ENCODE assay signal across 17 cellular contexts in the genomic region with DNA sequence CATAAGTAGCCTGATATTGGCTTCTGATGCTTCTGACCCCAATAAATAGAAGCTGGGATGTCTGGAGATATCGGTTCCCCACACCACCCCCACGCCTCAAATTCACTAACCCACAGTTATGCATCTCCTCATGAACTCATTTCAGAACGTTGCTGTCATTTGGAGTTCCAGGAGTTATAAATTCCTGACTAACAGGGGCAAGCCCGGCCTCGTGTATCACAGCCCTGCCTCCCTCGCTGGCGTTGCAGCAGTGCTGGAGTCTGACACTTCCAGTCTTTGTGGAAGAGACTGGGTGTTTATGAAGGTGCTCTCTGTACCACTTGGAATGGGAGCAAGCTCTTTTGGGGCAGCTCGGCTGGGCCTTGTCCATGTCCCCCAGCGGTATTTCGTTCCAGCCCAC.
A peak's percentile ranks its signal among the peaks of the same experiment; 100 is the strongest.
DNase-seq lines count a peak whose midpoint lies in the region; ATAC-seq and TF ChIP-seq lines count a peak whose summit lies in the region.
"Had no signal": no experiment of that assay in that cellular context is flagged by ENCODE, and none has a peak within 500 bp of the region (broad histone marks: within the 10 kb centered on the region; RNA-seq: fewer than 3 reads in every experiment).

No MANE protein-coding gene starts in this region.

- DNase-seq in EH (ENCODE audit: low read depth) (peak; percentile 10), amniotic epithelial cell (ENCODE audit: low read depth) (peak; percentile 34), prostate gland (ENCODE audit: low spot score) (peak; percentile 23), anterior cingulate cortex (lab: John Stamatoyannopoulos, UW) (no peak), sigmoid colon (no peak)
- DNase-seq: 8988T; AML-193; Caco-2; CD8-positive, alpha-beta memory T cell; DND-41; GF-D8; GOT3; H9 had no signal

- 34% methylated on average over 10 of the region's 10 CpGs for WGBS in prostate gland
- WGBS in sigmoid colon, 2 donors = 75 to 76% methylated on average over 10 of the region's 10 CpGs

- ATAC-seq in esophagus mucosa (peak; percentile 23), GM18505 (IDR thresholded peaks at IDR 0.05; ENCODE audit: unreplicated experiment) (no peak)
- ATAC-seq: GM12878 had no signal

- H3K9me3 ChIP-seq in prostate gland = no peaks in the 10 kb centered on the region
- no peaks in the 10 kb centered on the region for H3K9me3 ChIP-seq in sigmoid colon
- H3K9me3 ChIP-seq: BLaER1, Caco-2 had no signal

- intact Hi-C loops in prostate gland (cut with DNase I) (no loop called here), sigmoid colon (cut with DNase I) (no loop called here)

- no peak overlapping the region for H3K27ac ChIP-seq in prostate gland
- peak overlapping the region in 1 of 4 donors; percentile 48 for H3K27ac ChIP-seq in sigmoid colon
- H3K27ac ChIP-seq: BLaER1 had no signal

- H3K4me1 ChIP-seq in prostate gland (replicated peaks) (no peaks in the 10 kb centered on the region), sigmoid colon (peaks cover 0 to 11% (median 4%) of the 10 kb centered on the region in 4 donors)
- H3K4me1 ChIP-seq: Caco-2 had no signal

- no peak for TF ChIP-seq CTCF in prostate gland (IDR thresholded peaks at IDR 0.05)
- no peak for TF ChIP-seq CTCF in sigmoid colon (IDR thresholded peaks at IDR 0.05)

- no peaks in the 10 kb centered on the region for H3K27me3 ChIP-seq in prostate gland (replicated peaks; ENCODE audit: insufficient read depth)
- H3K27me3 ChIP-seq in sigmoid colon = no peaks in the 10 kb centered on the region
- H3K27me3 ChIP-seq: BLaER1 had no signal

- TF ChIP-seq EP300 in sigmoid colon (IDR thresholded peaks at IDR 0.05) = no peak

- H3K4me3 ChIP-seq in prostate gland (no peak overlapping the region), sigmoid colon (no peak overlapping the region)
- H3K4me3 ChIP-seq: BLaER1, GM12878 had no signal

- H3K36me3 ChIP-seq in prostate gland (no peaks in the 10 kb centered on the region), sigmoid colon (no peaks in the 10 kb centered on the region)

- no peak for TF ChIP-seq POLR2A in prostate gland (IDR thresholded peaks at IDR 0.05)
- TF ChIP-seq POLR2A in sigmoid colon (IDR thresholded peaks at IDR 0.05) = no peak
- TF ChIP-seq POLR2A in GM18505 (IDR thresholded peaks at IDR 0.05; ENCODE audit: borderline replicate concordance, extremely low read depth, insufficient read depth, insufficient read length) = no peak

Comparison
In these comparisons a context has a peak if more than half of its experiments do, and no peak if none do; other contexts are left out.
1. DNase-seq: peak in EH (single experiment), amniotic epithelial cell (single experiment) and prostate gland (single experiment); none in anterior cingulate cortex (0 of 58) and sigmoid colon (single experiment).